14 cellular contexts compared by ENCODE assay signal in the genomic region with DNA sequence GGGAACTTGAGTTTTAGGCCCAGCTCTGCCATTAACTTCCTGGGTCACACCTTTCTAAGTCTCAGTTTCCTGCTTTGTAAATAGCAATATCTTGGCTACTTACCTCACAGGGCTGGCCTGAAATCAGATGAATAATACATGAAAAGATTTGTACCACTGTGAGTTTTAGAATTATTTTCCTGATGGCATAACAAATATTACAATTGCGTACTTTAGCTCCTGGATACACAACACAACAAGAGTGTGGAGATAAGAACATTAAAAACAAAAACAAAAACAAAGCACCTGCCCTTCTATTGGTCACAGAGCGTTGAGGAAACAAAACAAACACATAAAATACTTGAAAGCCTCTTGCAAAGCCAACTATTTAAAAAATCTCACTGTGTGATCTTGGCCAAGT. TPM values are rescaled to one million over a fixed set of nuclear protein-coding genes. Genes with fewer than 3 reads are reported as not detected.
DNase-seq lines count a peak whose midpoint lies in the region; ATAC-seq and TF ChIP-seq lines count a peak whose summit lies in the region.
"Had no signal": no experiment of that assay in that cellular context is flagged by ENCODE, and none has a peak within 500 bp of the region (broad histone marks: within the 10 kb centered on the region; RNA-seq: fewer than 3 reads in every experiment).

No MANE protein-coding gene starts in this region.

- 75 to 85% (median 81%) methylated on average over 2 of the region's 2 CpGs for WGBS in heart left ventricle, 4 donors
- 66 to 71% methylated on average over 2 of the region's 2 CpGs for WGBS in upper lobe of left lung, 2 donors

- H3K27ac Mint-ChIP-seq in activated naive CD8-positive, alpha-beta T cell: peak overlapping the region; percentile 90

- ATAC-seq in heart left ventricle: no peak
- no peak for ATAC-seq in Right ventricle myocardium superior (ENCODE audit: poor library complexity)
- ATAC-seq in upper lobe of left lung (ENCODE audit: low FRiP score in 2 of 2): no peak
- ATAC-seq in GM18873 (IDR thresholded peaks at IDR 0.05; ENCODE audit: low FRiP score, unreplicated experiment): no peak

- TF ChIP-seq POLR2A in heart left ventricle (IDR thresholded peaks at IDR 0.05): no peak
- TF ChIP-seq POLR2A in upper lobe of left lung (IDR thresholded peaks at IDR 0.05): no peak

- intact Hi-C loops in heart left ventricle (cut with DNase I) (no loop called here), Right ventricle myocardium superior (cut with DNase I) (no loop called here)

- H3K4me3 ChIP-seq in heart left ventricle (no peak overlapping the region), muscle layer of colon (ENCODE audit: low read depth in 1 of 2, low read length in 2 of 2) (peak overlapping the region in 1 of 2 donors; percentile 5), upper lobe of left lung (no peak overlapping the region)
- H3K4me3 ChIP-seq: colonic mucosa had no signal

- H3K9ac ChIP-seq in muscle layer of colon (ENCODE audit: low read length): no peak overlapping the region
- H3K9ac ChIP-seq: SK-N-SH had no signal

- H3K27me3 ChIP-seq in heart left ventricle (no peaks in the 10 kb centered on the region), muscle layer of colon (ENCODE audit: control insufficient read depth in 1 of 2, insufficient read depth in 2 of 2, low read length in 2 of 2) (no peaks in the 10 kb centered on the region), upper lobe of left lung (no peaks in the 10 kb centered on the region)
- H3K27me3 ChIP-seq: colonic mucosa had no signal

- DNase-seq in heart left ventricle (no peak), Right ventricle myocardium superior (no peak), upper lobe of left lung (no peak), retina (no peak), NCI-H345 (lab: John Stamatoyannopoulos, UW) (no peak)
- DNase-seq: AML-193; colonic mucosa; glutamatergic neuron; NCI-H2227 treated with DMSO at 0.1 percent for 48 hours; SK-N-SH; stimulated activated CD4-positive, alpha-beta T cell treated with anti-CD3 and anti-CD28 coated beads, Interleukin-4, amount 100 ng/mL, for 4 hours had no signal

- peak overlapping the region; percentile 61 for H3K4me3 Mint-ChIP-seq in activated naive CD8-positive, alpha-beta T cell

- no peak for TF ChIP-seq EP300 in upper lobe of left lung (IDR thresholded peaks at IDR 0.05)

- no peaks in the 10 kb centered on the region for H3K36me3 Mint-ChIP-seq in activated naive CD8-positive, alpha-beta T cell

- peak overlapping the region; percentile 44 to 99 (median 79) for H3K27ac ChIP-seq in heart left ventricle
- H3K27ac ChIP-seq in muscle layer of colon (ENCODE audit: low read depth, low read length): peak overlapping the region; percentile 76
- peak overlapping the region; percentile 97 to 99 (median 98) for H3K27ac ChIP-seq in upper lobe of left lung
- H3K27ac ChIP-seq: colonic mucosa had no signal

- no peaks in the 10 kb centered on the region for H3K36me3 ChIP-seq in heart left ventricle
- H3K36me3 ChIP-seq in muscle layer of colon (ENCODE audit: insufficient read depth, low read length): no peaks in the 10 kb centered on the region
- H3K36me3 ChIP-seq in upper lobe of left lung: no peaks in the 10 kb centered on the region
- H3K36me3 ChIP-seq: colonic mucosa had no signal

- H3K9me3 ChIP-seq in heart left ventricle (no peaks in the 10 kb centered on the region), muscle layer of colon (ENCODE audit: low read length) (no peaks in the 10 kb centered on the region), upper lobe of left lung (no peaks in the 10 kb centered on the region)
- H3K9me3 ChIP-seq: colonic mucosa, SK-N-SH had no signal

- TF ChIP-seq CTCF in heart left ventricle (IDR thresholded peaks at IDR 0.05): no peak
- no peak for TF ChIP-seq CTCF in upper lobe of left lung (IDR thresholded peaks at IDR 0.05)

- H3K4me1 ChIP-seq in heart left ventricle (peaks cover 9 to 92% (median 77%) of the 10 kb centered on the region in 12 donors), muscle layer of colon (ENCODE audit: insufficient read depth, low read length) (peaks cover 73% of the 10 kb centered on the region), upper lobe of left lung (peaks cover 90 to 96% (median 91%) of the 10 kb centered on the region in 4 donors)

- H3K9me3 Mint-ChIP-seq in activated naive CD8-positive, alpha-beta T cell (ENCODE audit: low read depth): no peaks in the 10 kb centered on the region

- H3K4me1 Mint-ChIP-seq in activated naive CD8-positive, alpha-beta T cell (ENCODE audit: low read depth): peaks cover 88% of the 10 kb centered on the region

- no peaks in the 10 kb centered on the region for H3K27me3 Mint-ChIP-seq in activated naive CD8-positive, alpha-beta T cell

RNA-seq across cellular contexts. Expression of a gene that starts 4.9 kb away (rescaled TPM):
- 10 to 100 TPM; 27.4 to 63.0 (median 38.6) TPM for total RNA-seq in heart left ventricle
- polyA plus RNA-seq in heart left ventricle: 10 to 100 TPM; 42.2 to 43.9 TPM
- total RNA-seq in Right ventricle myocardium superior: 35.9 TPM
- 100 to 1,000 TPM in 4 of 6 donors, 10 to 100 TPM in 2; 66.6 to 164 (median 126) TPM for total RNA-seq in upper lobe of left lung

RNA-seq across cellular contexts. Expression of a gene that starts 51.6 kb away (rescaled TPM):
- 10 to 100 TPM; 17.6 to 68.2 (median 23.9) TPM for total RNA-seq in heart left ventricle
- polyA plus RNA-seq in heart left ventricle: 10 to 100 TPM; 13.0 to 16.5 TPM
- total RNA-seq in Right ventricle myocardium superior: 26.8 TPM
- 10 to 100 TPM; 26.5 to 36.5 (median 33.9) TPM for total RNA-seq in upper lobe of left lung
